12 cellular contexts compared by ENCODE assay signal in genomic region chr13:114077938-114078335, GRCh38. TPM values are rescaled to one million over a fixed set of nuclear protein-coding genes. Genes with fewer than 3 reads are reported as not detected.
A peak's percentile ranks its signal among the peaks of the same experiment; 100 is the strongest.
DNase-seq lines count a peak whose midpoint lies in the region; ATAC-seq and TF ChIP-seq lines count a peak whose summit lies in the region.
"Had no signal": no experiment of that assay in that cellular context is flagged by ENCODE, and none has a peak within 500 bp of the region (broad histone marks: within the 10 kb centered on the region; RNA-seq: fewer than 3 reads in every experiment).

No MANE protein-coding gene starts in this region.

- H3K9ac ChIP-seq in fibroblast of lung (ENCODE audit: insufficient read depth, low read length), result no peak overlapping the region
- H3K9ac ChIP-seq in muscle layer of colon (ENCODE audit: low read length), result no peak overlapping the region

- H3K36me3 ChIP-seq in fibroblast of lung (ENCODE audit: control insufficient read depth, insufficient read depth, low read length) (peaks cover 11% of the 10 kb centered on the region), muscle layer of colon (ENCODE audit: insufficient read depth, low read length) (no peaks in the 10 kb centered on the region)

- no peak overlapping the region for H3K4me2 ChIP-seq in fibroblast of lung (ENCODE audit: extremely low read depth, insufficient read depth, low read length)

- peaks cover 9% of the 10 kb centered on the region for H3K4me1 ChIP-seq in fibroblast of lung (ENCODE audit: control insufficient read depth, extremely low read depth, insufficient read depth, low read length)
- H3K4me1 ChIP-seq in muscle layer of colon (ENCODE audit: insufficient read depth, low read length), result peaks cover 13% of the 10 kb centered on the region

- H3K9me3 ChIP-seq in fibroblast of lung (ENCODE audit: control insufficient read depth, insufficient read depth, low read depth, low read length) (no peaks in the 10 kb centered on the region), muscle layer of colon (ENCODE audit: low read length) (no peaks in the 10 kb centered on the region)
- H3K9me3 ChIP-seq: upper lobe of left lung had no signal

- H3K79me2 ChIP-seq in fibroblast of lung (ENCODE audit: control insufficient read depth, insufficient read depth, low read length), result peaks cover 93% of the 10 kb centered on the region

- H3K27ac ChIP-seq in fibroblast of lung (ENCODE audit: insufficient read depth, low read length) (peak overlapping the region; percentile 72), muscle layer of colon (ENCODE audit: low read depth, low read length) (peak overlapping the region; percentile 29)

- H3K4me3 ChIP-seq in fibroblast of lung (replicated peaks in 1 of 4; ENCODE audit: control extremely low read depth in 1 of 4, insufficient read depth in 1 of 4, low read depth in 3 of 4, low read length in 4 of 4) (no peak overlapping the region), muscle layer of colon (ENCODE audit: low read depth in 1 of 2, low read length in 2 of 2) (no peak overlapping the region)
- H3K4me3 ChIP-seq: upper lobe of left lung had no signal

- H3K27me3 ChIP-seq in fibroblast of lung (ENCODE audit: control insufficient read depth, insufficient read depth, low read length) (no peaks in the 10 kb centered on the region), muscle layer of colon (ENCODE audit: control insufficient read depth in 1 of 2, insufficient read depth in 2 of 2, low read length in 2 of 2) (no peaks in the 10 kb centered on the region)
- H3K27me3 ChIP-seq: upper lobe of left lung had no signal

- TF ChIP-seq CTCF in fibroblast of lung (conservative IDR thresholded peaks at IDR 0.05 in 1 of 2, IDR thresholded peaks at IDR 0.05 in 1 of 2; ENCODE audit: low read depth in 1 of 2, low read length in 2 of 2), result no peak

- no peaks in the 10 kb centered on the region for H4K20me1 ChIP-seq in fibroblast of lung (ENCODE audit: control insufficient read depth, extremely low read depth, insufficient read depth, low read length)

- ATAC-seq in GM21381 (IDR thresholded peaks at IDR 0.05; ENCODE audit: unreplicated experiment), result no peak
- ATAC-seq in GM18873 (IDR thresholded peaks at IDR 0.05; ENCODE audit: low FRiP score, unreplicated experiment), result no peak

- peak; percentile 79 for DNase-seq in Ammon's horn (ENCODE audit: low spot score)
- peak; percentile 80 for DNase-seq in NCI-H2227 (lab: John Stamatoyannopoulos, UW; ENCODE audit: unreplicated experiment)
- peak; percentile 48 to 83 for DNase-seq in fibroblast of lung (ENCODE audit: low read depth in 2 of 2)
- no peak for DNase-seq in DMS 273 treated with DMSO at 0.1 percent for 48 hours (lab: John Stamatoyannopoulos, UW)
- no peak for DNase-seq in NCI-H1092 (lab: John Stamatoyannopoulos, UW)
- DNase-seq: effector CD8-positive, alpha-beta T cell; NCI-H1436; occipital lobe had no signal

- H2AFZ ChIP-seq in fibroblast of lung (ENCODE audit: low read length), result no peak overlapping the region

RNA-seq across cellular contexts. Expression of gene RASA3, which starts 54.5 kb away (rescaled TPM):
- total RNA-seq in fibroblast of lung, result 21.6 and 26.6 TPM in 2 replicates
- 31.1 and 34.1 TPM in 2 replicates for polyA plus RNA-seq in fibroblast of lung
- polyA plus RNA-seq in fibroblast of lung (2012), result 32.0 and 32.4 TPM in 2 replicates
- 20.1 and 29.0 TPM in 2 replicates for polyA minus RNA-seq in fibroblast of lung (ENCODE audit: low replicate concordance)

Comparison
In these comparisons a context has a peak if more than half of its experiments do, and no peak if none do; other contexts are left out.
1. DNase-seq: peak in Ammon's horn (single experiment), NCI-H2227 (single experiment) and fibroblast of lung (2 of 2); none in DMS 273 treated with DMSO at 0.1 percent for 48 hours (single experiment) and NCI-H1092 (single experiment).